Comparison of ENCODE assay signal across 34 cellular contexts in genomic region chr2:133252770-133253355, GRCh38.
"Had no signal": no experiment of that assay in that cellular context is flagged by ENCODE, and none has a peak within 500 bp of the region (broad histone marks: within the 10 kb centered on the region; RNA-seq: fewer than 3 reads in every experiment).

No MANE protein-coding gene starts in this region.

- ATAC-seq: activated CD8-positive, alpha-beta memory T cell treated with anti-CD3 and anti-CD28 coated beads, Interleukin-2, amount 10 ng/mL, durations not matched to agents 7 days and 5 days; PC-3; Right ventricle myocardium inferior had no signal

- H3K4me3 Mint-ChIP-seq: activated CD4-positive, alpha-beta memory T cell treated with anti-CD3 and anti-CD28 coated beads, Interleukin-2, amount 10 ng/mL, durations not matched to agents 7 days and 5 days; activated CD8-positive, alpha-beta memory T cell treated with anti-CD3 and anti-CD28 coated beads, Interleukin-2, amount 10 ng/mL, durations not matched to agents 7 days and 5 days; activated naive CD4-positive, alpha-beta T cell treated with anti-CD3 and anti-CD28 coated beads, Interleukin-2, amount 10 ng/mL, durations not matched to agents 7 days and 5 days; activated naive CD8-positive, alpha-beta T cell treated with anti-CD3 and anti-CD28 coated beads for 36 hours; brain had no signal

- H3K27ac ChIP-seq: ascending aorta, Peyer's patch, RWPE1, WERI-Rb-1 had no signal

- H3K4me1 Mint-ChIP-seq: activated CD4-positive, alpha-beta memory T cell treated with anti-CD3 and anti-CD28 coated beads, Interleukin-2, amount 10 ng/mL, durations not matched to agents 7 days and 5 days; activated CD8-positive, alpha-beta memory T cell treated with anti-CD3 and anti-CD28 coated beads, Interleukin-2, amount 10 ng/mL, durations not matched to agents 7 days and 5 days; activated naive CD4-positive, alpha-beta T cell treated with anti-CD3 and anti-CD28 coated beads, Interleukin-2, amount 10 ng/mL, durations not matched to agents 7 days and 5 days had no signal

- H3K27me3 Mint-ChIP-seq: activated CD4-positive, alpha-beta memory T cell treated with anti-CD3 and anti-CD28 coated beads, Interleukin-2, amount 10 ng/mL, durations not matched to agents 7 days and 5 days; activated CD8-positive, alpha-beta memory T cell treated with anti-CD3 and anti-CD28 coated beads, Interleukin-2, amount 10 ng/mL, durations not matched to agents 7 days and 5 days; activated naive CD4-positive, alpha-beta T cell treated with anti-CD3 and anti-CD28 coated beads, Interleukin-2, amount 10 ng/mL, durations not matched to agents 7 days and 5 days; brain had no signal

- DNase-seq: activated CD4-positive, alpha-beta memory T cell treated with anti-CD3 and anti-CD28 coated beads, Interleukin-2, amount 10 ng/mL, durations not matched to agents 7 days and 5 days; activated CD4-positive, alpha-beta T cell treated with anti-CD3 and anti-CD28 coated beads for 1 hour; activated CD4-positive, alpha-beta T cell treated with anti-CD3 and anti-CD28 coated beads for 48 hours; activated CD4-positive, CD25-positive, alpha-beta regulatory T cell; activated CD8-positive, alpha-beta memory T cell treated with anti-CD3 and anti-CD28 coated beads for 24 hours; activated CD8-positive, alpha-beta memory T cell treated with anti-CD3 and anti-CD28 coated beads, Interleukin-2, amount 10 ng/mL, durations not matched to agents 7 days and 5 days; activated CD8-positive, alpha-beta memory T cell treated with anti-CD3 and anti-CD28 coated beads, Interleukin-2, amount 50 U/mL, for 48 hours; activated effector memory CD4-positive, alpha-beta T cell treated with Interleukin-2 at 50 U/mL for 16 hours; activated naive CD4-positive, alpha-beta T cell treated with anti-CD3 and anti-CD28 coated beads, Interleukin-2, amount 10 ng/mL, durations not matched to agents 7 days and 5 days; activated naive CD8-positive, alpha-beta T cell treated with anti-CD3 and anti-CD28 coated beads for 36 hours; activated T-cell treated with anti-CD3 and anti-CD28 coated beads, Interleukin-2, amount 50 U/mL, for 48 hours; amygdala; central memory CD4-positive, alpha-beta T cell; Kasumi-1; KG1; MG63; NCI-H1048; NCI-H1105 treated with DMSO at 0.1 percent for 48 hours; NCI-H1436; NCI-H1694; NCI-H2029; NCI-H510A; NCI-H526; NCI-H748 treated with DMSO at 0.1 percent for 48 hours; NK-92 treated with Interleukin-12 subunit alpha and Interleukin-12 subunit beta, amount 100 ng/mL, for 24 hours; PC-3; Peyer's patch; SIG-M5; T1000; WERI-Rb-1 had no signal

- H3K27ac Mint-ChIP-seq: activated CD4-positive, alpha-beta memory T cell treated with anti-CD3 and anti-CD28 coated beads, Interleukin-2, amount 10 ng/mL, durations not matched to agents 7 days and 5 days; activated CD8-positive, alpha-beta memory T cell treated with anti-CD3 and anti-CD28 coated beads, Interleukin-2, amount 10 ng/mL, durations not matched to agents 7 days and 5 days; activated naive CD4-positive, alpha-beta T cell treated with anti-CD3 and anti-CD28 coated beads, Interleukin-2, amount 10 ng/mL, durations not matched to agents 7 days and 5 days; activated naive CD8-positive, alpha-beta T cell treated with anti-CD3 and anti-CD28 coated beads for 36 hours had no signal

- H3K36me3 Mint-ChIP-seq: activated CD8-positive, alpha-beta memory T cell treated with anti-CD3 and anti-CD28 coated beads, Interleukin-2, amount 10 ng/mL, durations not matched to agents 7 days and 5 days; activated naive CD4-positive, alpha-beta T cell treated with anti-CD3 and anti-CD28 coated beads, Interleukin-2, amount 10 ng/mL, durations not matched to agents 7 days and 5 days; activated naive CD8-positive, alpha-beta T cell treated with anti-CD3 and anti-CD28 coated beads for 36 hours; brain had no signal

- H3K4me3 ChIP-seq: ascending aorta, MG63, Peyer's patch had no signal

- H3K4me1 ChIP-seq: ascending aorta, Peyer's patch had no signal

- H3K36me3 ChIP-seq: ascending aorta, MG63, Peyer's patch had no signal

- H3K27me3 ChIP-seq: ascending aorta, MG63, Peyer's patch had no signal

- H3K9me3 Mint-ChIP-seq: activated CD4-positive, alpha-beta memory T cell treated with anti-CD3 and anti-CD28 coated beads, Interleukin-2, amount 10 ng/mL, durations not matched to agents 7 days and 5 days; activated naive CD4-positive, alpha-beta T cell treated with anti-CD3 and anti-CD28 coated beads, Interleukin-2, amount 10 ng/mL, durations not matched to agents 7 days and 5 days had no signal

- H3K9me3 ChIP-seq: ascending aorta, MG63, Peyer's patch had no signal
